ENCODE assay signal across 8 cellular contexts in the genomic region with DNA sequence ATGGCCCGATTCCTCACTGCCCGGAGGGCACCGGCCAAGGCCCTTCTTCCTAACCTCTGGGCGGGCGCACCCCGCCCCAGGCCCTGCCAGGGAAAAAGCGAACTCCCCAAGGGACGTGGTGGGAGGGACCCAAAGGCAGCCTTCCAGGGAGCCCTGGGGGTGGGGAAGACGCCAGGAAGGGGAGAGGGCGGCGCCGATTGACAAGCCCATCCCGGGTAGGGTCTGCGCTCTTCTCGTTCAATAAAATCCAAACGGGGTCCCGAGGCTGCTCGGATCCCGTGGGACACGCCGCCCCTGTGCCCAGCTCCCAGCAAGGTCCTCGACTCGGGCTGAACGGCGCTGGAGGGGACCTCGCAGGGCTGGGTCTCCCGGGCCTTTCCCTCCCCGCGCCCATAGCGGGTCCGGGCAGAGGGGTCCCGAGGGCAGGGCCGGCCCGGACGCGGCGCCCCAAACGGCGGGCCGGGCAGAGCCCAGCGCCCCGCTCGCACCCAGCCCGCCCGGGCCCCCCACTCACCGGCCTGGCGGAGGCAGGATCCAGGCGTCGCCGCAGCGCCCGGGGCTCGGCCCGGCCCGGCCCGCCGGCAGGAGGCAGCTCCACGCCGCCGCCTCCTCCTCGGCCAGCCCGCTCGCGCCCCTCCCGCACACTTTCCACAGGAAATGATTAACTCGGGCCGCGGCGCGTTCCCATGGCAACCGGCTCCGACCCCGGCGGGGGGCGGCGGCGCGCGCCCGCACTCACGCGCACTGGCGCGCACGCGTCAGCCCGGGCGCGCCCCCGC. TPM values are rescaled to one million over a fixed set of nuclear protein-coding genes. Genes with fewer than 3 reads are reported as not detected.
DNase-seq lines count a peak whose midpoint lies in the region; ATAC-seq and TF ChIP-seq lines count a peak whose summit lies in the region.

A gene with protein sequence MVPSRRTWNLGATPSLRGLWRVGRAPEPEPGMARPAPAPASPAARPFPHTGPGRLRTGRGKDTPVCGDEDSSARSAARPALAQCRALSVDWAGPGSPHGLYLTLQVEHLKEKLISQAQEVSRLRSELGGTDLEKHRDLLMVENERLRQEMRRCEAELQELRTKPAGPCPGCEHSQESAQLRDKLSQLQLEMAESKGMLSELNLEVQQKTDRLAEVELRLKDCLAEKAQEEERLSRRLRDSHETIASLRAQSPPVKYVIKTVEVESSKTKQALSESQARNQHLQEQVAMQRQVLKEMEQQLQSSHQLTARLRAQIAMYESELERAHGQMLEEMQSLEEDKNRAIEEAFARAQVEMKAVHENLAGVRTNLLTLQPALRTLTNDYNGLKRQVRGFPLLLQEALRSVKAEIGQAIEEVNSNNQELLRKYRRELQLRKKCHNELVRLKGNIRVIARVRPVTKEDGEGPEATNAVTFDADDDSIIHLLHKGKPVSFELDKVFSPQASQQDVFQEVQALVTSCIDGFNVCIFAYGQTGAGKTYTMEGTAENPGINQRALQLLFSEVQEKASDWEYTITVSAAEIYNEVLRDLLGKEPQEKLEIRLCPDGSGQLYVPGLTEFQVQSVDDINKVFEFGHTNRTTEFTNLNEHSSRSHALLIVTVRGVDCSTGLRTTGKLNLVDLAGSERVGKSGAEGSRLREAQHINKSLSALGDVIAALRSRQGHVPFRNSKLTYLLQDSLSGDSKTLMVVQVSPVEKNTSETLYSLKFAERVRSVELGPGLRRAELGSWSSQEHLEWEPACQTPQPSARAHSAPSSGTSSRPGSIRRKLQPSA (minus strand): TSS at position 636 of the 779 bp plus-strand sequence. CDS start 4,248 bp downstream, outside the sequence.

- ATAC-seq in natural killer cell (peak; percentile 83 to 90 (median 88)), GM21390 (IDR thresholded peaks at IDR 0.05; ENCODE audit: unreplicated experiment) (no peak)
- peak; percentile 85 for ATAC-seq in stimulated activated effector memory CD8-positive, alpha-beta T cell treated with anti-CD3 and anti-CD28 coated beads, Interleukin-12 subunit alpha, Interleukin-12 subunit beta, amount 100 ng/mL, for 72 hours

- H3K4me1 Mint-ChIP-seq in natural killer cell: peaks cover 41 to 48% of the 10 kb centered on the region in 2 donors
- H3K4me1 Mint-ChIP-seq in stimulated activated effector memory CD8-positive, alpha-beta T cell treated with anti-CD3 and anti-CD28 coated beads, Interleukin-12 subunit alpha, Interleukin-12 subunit beta, amount 100 ng/mL, for 72 hours: peaks cover 33% of the 10 kb centered on the region

- H3K27me3 Mint-ChIP-seq in natural killer cell (ENCODE audit: low read depth in 2 of 2): no peaks in the 10 kb centered on the region

- no peaks in the 10 kb centered on the region for H3K36me3 Mint-ChIP-seq in natural killer cell
- peaks cover 20% of the 10 kb centered on the region for H3K36me3 Mint-ChIP-seq in stimulated activated effector memory CD8-positive, alpha-beta T cell treated with anti-CD3 and anti-CD28 coated beads, Interleukin-12 subunit alpha, Interleukin-12 subunit beta, amount 100 ng/mL, for 72 hours

- H3K4me3 Mint-ChIP-seq in natural killer cell: peak within 1 kb of the TSS; percentile 98
- H3K4me3 Mint-ChIP-seq in stimulated activated effector memory CD8-positive, alpha-beta T cell treated with anti-CD3 and anti-CD28 coated beads, Interleukin-12 subunit alpha, Interleukin-12 subunit beta, amount 100 ng/mL, for 72 hours: peak within 1 kb of the TSS; percentile 83

- TF ChIP-seq CTCF in fibroblast of the aortic adventitia (IDR thresholded peaks at IDR 0.05; ENCODE audit: insufficient read depth, low read length) (peak; percentile 5), natural killer cell (IDR thresholded peaks at IDR 0.05) (peak; percentile 23)

- H3K9me3 Mint-ChIP-seq in natural killer cell: no peaks in the 10 kb centered on the region
- H3K9me3 Mint-ChIP-seq in stimulated activated effector memory CD8-positive, alpha-beta T cell treated with anti-CD3 and anti-CD28 coated beads, Interleukin-12 subunit alpha, Interleukin-12 subunit beta, amount 100 ng/mL, for 72 hours: no peaks in the 10 kb centered on the region

- H3K27ac Mint-ChIP-seq in natural killer cell: peak within 1 kb of the TSS; percentile 91 to 96
- peak within 1 kb of the TSS; percentile 93 for H3K27ac Mint-ChIP-seq in stimulated activated effector memory CD8-positive, alpha-beta T cell treated with anti-CD3 and anti-CD28 coated beads, Interleukin-12 subunit alpha, Interleukin-12 subunit beta, amount 100 ng/mL, for 72 hours

- no peaks in the 10 kb centered on the region; the same call in 1 of the 2 replicates for H3K27me3 ChIP-seq in H7 (ENCODE audit: control insufficient read depth, insufficient read depth, low read length)

- DNase-seq in AG08395 (ENCODE audit: low spot score): peak; percentile 82
- peak; percentile 85 for DNase-seq in H7
- DNase-seq in SHP77 (lab: John Stamatoyannopoulos, UW): peak; percentile 50 to 53
- peak; percentile 73 for DNase-seq in activated gamma-delta T cell (lab: John Stamatoyannopoulos, UW)
- peak; percentile 61 for DNase-seq in fibroblast of the aortic adventitia (ENCODE audit: low read depth)
- peak; percentile 86 for DNase-seq in natural killer cell
- DNase-seq in stimulated activated effector memory CD8-positive, alpha-beta T cell treated with anti-CD3 and anti-CD28 coated beads, Interleukin-12 subunit alpha, Interleukin-12 subunit beta, amount 100 ng/mL, for 72 hours (ENCODE audit: low spot score in 2 of 2): peak; percentile 65 to 83

- H3K36me3 ChIP-seq in H7 (replicated peaks; ENCODE audit: control insufficient read depth, insufficient read depth, low read length): no peaks in the 10 kb centered on the region

- intact Hi-C loops in natural killer cell (cut with micrococcal nuclease): loop anchor here (1.0 to 10.0 kb wide), 4 partner anchors 8 to 199 kb away; partner anchors contain the start of genes USB1 and ZNF319

- peak within 1 kb of the TSS; percentile 64 for H3K4me3 ChIP-seq in H7 (ENCODE audit: insufficient read depth, low read depth, low read length)
- peak within 1 kb of the TSS; percentile 77 for H3K4me3 ChIP-seq in fibroblast of the aortic adventitia (ENCODE audit: low read depth, low read length)

RNA-seq across cellular contexts. Expression of the gene that starts here (rescaled TPM):
- 15.9 and 20.4 TPM in 2 replicates for total RNA-seq in H7 (2014; rRNA removed; shearing (Covaris generic))
- total RNA-seq in fibroblast of the aortic adventitia (ENCODE audit: low replicate concordance) (23.0 and 32.8 TPM in 2 replicates), natural killer cell (100 to 1,000 TPM in 1 of 3 donors, 10 to 100 TPM in 2; 54.2 to 106 (median 84.9) TPM)
